Comparison of ENCODE assay signal across 10 cellular contexts in genomic region chr11:67561971-67562560, GRCh38. TPM values are rescaled to one million over a fixed set of nuclear protein-coding genes. Genes with fewer than 3 reads are reported as not detected.
DNase-seq lines count a peak whose midpoint lies in the region; ATAC-seq and TF ChIP-seq lines count a peak whose summit lies in the region.
"Had no signal": no experiment of that assay in that cellular context is flagged by ENCODE, and none has a peak within 500 bp of the region (broad histone marks: within the 10 kb centered on the region; RNA-seq: fewer than 3 reads in every experiment).

No MANE protein-coding gene starts in this region.

- H3F3A ChIP-seq in MM.1S (ENCODE audit: insufficient read depth, low read length) = 0 out of 2 replicates have a peak, but pooled peaks cover 4% of the 10 kb centered on the region

- peak overlapping the region; percentile 33 for H3K4me2 ChIP-seq in MM.1S (ENCODE audit: low read depth, low read length)

- H3K36me3 Mint-ChIP-seq in mesothelial cell of epicardium = no peaks in the 10 kb centered on the region

- H3K27ac ChIP-seq in MM.1S (ENCODE audit: low read length) (no peak overlapping the region), uterus (no peak overlapping the region)
- H3K27ac ChIP-seq: SK-N-MC had no signal

- H3K4me1 ChIP-seq in MM.1S (ENCODE audit: low read length) = no peaks in the 10 kb centered on the region
- H3K4me1 ChIP-seq in uterus = peaks cover 0 to 5% of the 10 kb centered on the region in 2 donors

- H3K9ac ChIP-seq in MM.1S (ENCODE audit: low read length) = no peak overlapping the region

- no peak for DNase-seq in MM.1S
- no peak for DNase-seq in mesothelial cell of epicardium (ENCODE audit: low spot score in 2 of 2, unreplicated experiment in 2 of 2)
- DNase-seq in SK-N-DZ (ENCODE audit: low spot score) = no peak
- DNase-seq in activated CD4-positive, alpha-beta T cell treated with anti-CD3 and anti-CD28 coated beads for 48 hours = no peak
- no peak for DNase-seq in uterus
- DNase-seq: nephron progenitor cell had no signal

- H3K36me3 ChIP-seq in MM.1S (replicated peaks; ENCODE audit: insufficient read depth, low read length) (no peaks in the 10 kb centered on the region), uterus (no peaks in the 10 kb centered on the region)

- TF ChIP-seq POLR2A in uterus (IDR thresholded peaks at IDR 0.05) = no peak

- H2AFZ ChIP-seq in MM.1S (ENCODE audit: low read length) = no peak overlapping the region

- peaks cover 91% of the 10 kb centered on the region for H3K27me3 ChIP-seq in MM.1S (replicated peaks; ENCODE audit: insufficient read depth, low read length)
- H3K27me3 ChIP-seq in uterus = no peaks in the 10 kb centered on the region

- H3K9me2 ChIP-seq in MM.1S (replicated peaks; ENCODE audit: insufficient read depth, low read length) = no peaks in the 10 kb centered on the region

- H3K27me3 Mint-ChIP-seq in mesothelial cell of epicardium (ENCODE audit: low read depth) = no peaks in the 10 kb centered on the region

- 0 out of 2 replicates have a peak, but pooled peaks cover 3% of the 10 kb centered on the region for H4K20me1 ChIP-seq in MM.1S (ENCODE audit: insufficient read depth, low read length)

- ATAC-seq in GM18511 (IDR thresholded peaks at IDR 0.05; ENCODE audit: unreplicated experiment) (peak; percentile 69), GM21825 (IDR thresholded peaks at IDR 0.05; ENCODE audit: unreplicated experiment) (peak; percentile 71), HG02852 (IDR thresholded peaks at IDR 0.05; ENCODE audit: unreplicated experiment) (no peak)

- H3K9me3 Mint-ChIP-seq in mesothelial cell of epicardium = no peaks in the 10 kb centered on the region
- H3K9me3 Mint-ChIP-seq: nephron progenitor cell had no signal

- H3K27ac Mint-ChIP-seq in mesothelial cell of epicardium = peak overlapping the region; percentile 64

- no peaks in the 10 kb centered on the region for H3K79me2 ChIP-seq in MM.1S (ENCODE audit: low read length)

- intact Hi-C loops in uterus (cut with DNase I; ENCODE audit: low total_unique reads) = no loop called here

- TF ChIP-seq CTCF in MM.1S (IDR thresholded peaks at IDR 0.05; ENCODE audit: low read length) (no peak), mesothelial cell of epicardium (IDR thresholded peaks at IDR 0.05; ENCODE audit: unreplicated experiment) (no peak), uterus (IDR thresholded peaks at IDR 0.05) (no peak)

- no peak overlapping the region for H3K4me3 Mint-ChIP-seq in mesothelial cell of epicardium
- H3K4me3 Mint-ChIP-seq: nephron progenitor cell had no signal

- peaks cover 21% of the 10 kb centered on the region for H3K4me1 Mint-ChIP-seq in mesothelial cell of epicardium

- H3K4me3 ChIP-seq in MM.1S (ENCODE audit: low read length) (peak overlapping the region; percentile 22), uterus (no peak overlapping the region)
- H3K4me3 ChIP-seq: SK-N-MC had no signal

- H3K9me3 ChIP-seq in MM.1S (replicated peaks; ENCODE audit: insufficient read depth, low read length) (no peaks in the 10 kb centered on the region), uterus (no peaks in the 10 kb centered on the region)

RNA-seq across cellular contexts. Expression of gene GSTP1, which starts 21.5 kb away (rescaled TPM):
- total RNA-seq in mesothelial cell of epicardium (875 to 906 TPM (median 905 TPM) in 3 replicates), uterus (100 to 1,000 TPM; 410 to 885 (median 651) TPM)
- polyA plus RNA-seq in SK-N-DZ (2014; cell fraction: cytosol; rRNA removed) = 770 and 836 TPM in 2 replicates
- 584 and 761 TPM in 2 replicates for polyA plus RNA-seq in SK-N-DZ (2014; cell fraction: nucleus; rRNA removed)

RNA-seq across cellular contexts. Expression of gene CABP2, which starts 38.8 kb away (rescaled TPM):
- not detected in 3 replicates for total RNA-seq in mesothelial cell of epicardium
- polyA plus RNA-seq in SK-N-DZ (2014; cell fraction: cytosol; rRNA removed) = not detected in 2 replicates
- not detected in 2 replicates for polyA plus RNA-seq in SK-N-DZ (2014; cell fraction: nucleus; rRNA removed)
- not detected for total RNA-seq in uterus

RNA-seq across cellular contexts. Expression of gene NDUFV1, which starts 44.7 kb away (rescaled TPM):
- total RNA-seq in mesothelial cell of epicardium = 179 to 187 TPM (median 180 TPM) in 3 replicates
- 395 and 424 TPM in 2 replicates for polyA plus RNA-seq in SK-N-DZ (2014; cell fraction: cytosol; rRNA removed)
- 612 and 857 TPM in 2 replicates for polyA plus RNA-seq in SK-N-DZ (2014; cell fraction: nucleus; rRNA removed)
- total RNA-seq in uterus = 100 to 1,000 TPM in 3 of 4 donors, 10 to 100 TPM in 1; 75.6 to 207 (median 142) TPM

RNA-seq across cellular contexts. Expression of gene CDK2AP2, which starts 54.1 kb away (rescaled TPM):
- 16.6 to 17.6 TPM (median 17.4 TPM) in 3 replicates for total RNA-seq in mesothelial cell of epicardium
- 30.6 and 31.7 TPM in 2 replicates for polyA plus RNA-seq in SK-N-DZ (2014; cell fraction: cytosol; rRNA removed)
- polyA plus RNA-seq in SK-N-DZ (2014; cell fraction: nucleus; rRNA removed) = 18.5 and 37.4 TPM in 2 replicates
- total RNA-seq in uterus = 10 to 100 TPM in 1 of 4 donors, 1 to 10 TPM in 3; 2.1 to 28.7 (median 6.9) TPM

RNA-seq across cellular contexts. Expression of gene PITPNM1, which starts 56.9 kb away (rescaled TPM):
- total RNA-seq in mesothelial cell of epicardium = 54.9 to 56.0 TPM (median 55.8 TPM) in 3 replicates
- 28.4 and 31.1 TPM in 2 replicates for polyA plus RNA-seq in SK-N-DZ (2014; cell fraction: cytosol; rRNA removed)
- 89.3 and 99.0 TPM in 2 replicates for polyA plus RNA-seq in SK-N-DZ (2014; cell fraction: nucleus; rRNA removed)
- total RNA-seq in uterus = 10 to 100 TPM in 3 of 4 donors, 1 to 10 TPM in 1; 7.9 to 89.7 (median 15.2) TPM
